Comparison of ENCODE assay signal across 21 cellular contexts in the genomic region with DNA sequence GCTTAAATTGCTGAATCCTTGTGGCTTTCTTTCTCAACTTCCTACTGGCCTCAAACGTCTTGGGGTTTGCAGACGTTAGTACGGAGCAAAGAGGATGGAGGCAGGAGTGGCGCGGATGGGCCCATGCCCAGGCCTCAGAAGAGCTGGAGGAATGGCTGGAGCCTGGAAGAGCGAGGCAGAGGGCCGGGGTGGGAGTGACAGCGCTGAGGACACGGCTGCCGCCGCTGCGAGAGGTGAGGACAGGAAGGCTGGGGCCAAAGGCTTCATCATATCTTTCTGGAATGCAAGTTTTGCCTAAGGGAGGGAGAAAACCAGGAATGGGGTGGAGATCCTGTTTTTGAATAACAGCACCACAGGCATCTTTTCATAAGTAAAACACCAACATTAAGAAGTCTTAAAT.
DNase-seq lines count a peak whose midpoint lies in the region; ATAC-seq, FAIRE-seq and TF ChIP-seq lines count a peak whose summit lies in the region.
"Had no signal": no experiment of that assay in that cellular context is flagged by ENCODE, and none has a peak within 500 bp of the region (broad histone marks: within the 10 kb centered on the region; RNA-seq: fewer than 3 reads in every experiment).

No MANE protein-coding gene starts in this region.

- H4K12ac ChIP-seq in trophoblast cell (ENCODE audit: low read depth, low read length): no peak overlapping the region

- peak overlapping the region; percentile 8 for H3K27ac Mint-ChIP-seq in astrocyte (ENCODE audit: unreplicated experiment)
- H3K27ac Mint-ChIP-seq: activated CD8-positive, alpha-beta memory T cell treated with anti-CD3 and anti-CD28 coated beads, Interleukin-2, amount 10 ng/mL, durations not matched to agents 7 days and 5 days; stimulated activated memory B cell treated with anti-CD40 and anti-IgM and Interleukin-4, amounts not matched to agents 10 μg/mL and 1 μg/mL and 100 μg/mL, for 72 hours had no signal

- H3K36me3 ChIP-seq in HUES6 (ENCODE audit: control insufficient read depth, insufficient read depth, low read length) (no peaks in the 10 kb centered on the region), astrocyte (ENCODE audit: insufficient read depth, low read length) (no peaks in the 10 kb centered on the region), iPS-18a (ENCODE audit: control insufficient read depth, low read depth, low read length) (no peaks in the 10 kb centered on the region), trophoblast cell (ENCODE audit: control insufficient read depth in 1 of 2, insufficient read depth in 2 of 2, low read length in 2 of 2) (no peaks in the 10 kb centered on the region)
- H3K36me3 ChIP-seq: gastrocnemius medialis, transverse colon had no signal

- no CpG with 5 or more reads among the region's 12 CpGs for WGBS in trophoblast cell (ENCODE audit: extremely low coverage, insufficient coverage, insufficient read length)

- H3K14ac ChIP-seq in trophoblast cell (ENCODE audit: low read length): no peak overlapping the region

- no peaks in the 10 kb centered on the region; the same call in 1 of the 2 replicates for H3K9me3 ChIP-seq in HUES6 (ENCODE audit: control insufficient read depth, insufficient read depth, low read depth, low read length)
- H3K9me3 ChIP-seq in astrocyte (ENCODE audit: insufficient read depth, low read depth, low read length): no peaks in the 10 kb centered on the region
- no peaks in the 10 kb centered on the region for H3K9me3 ChIP-seq in iPS-18a (ENCODE audit: control insufficient read depth, low read depth, low read length)
- no peaks in the 10 kb centered on the region for H3K9me3 ChIP-seq in trophoblast cell (ENCODE audit: insufficient read depth, low read depth, low read length)
- H3K9me3 ChIP-seq: gastrocnemius medialis, transverse colon had no signal

- no peak overlapping the region for H3K18ac ChIP-seq in trophoblast cell (ENCODE audit: low read length)

- no peak overlapping the region for H3K23ac ChIP-seq in trophoblast cell (ENCODE audit: low read length)

- peak overlapping the region; percentile 67 for H3K27ac ChIP-seq in HUES6 (ENCODE audit: low read depth, low read length)
- no peak overlapping the region for H3K27ac ChIP-seq in astrocyte (ENCODE audit: low read depth, low read length)
- peak overlapping the region; percentile 62 for H3K27ac ChIP-seq in iPS-18a (ENCODE audit: low read length)
- H3K27ac ChIP-seq in trophoblast cell (ENCODE audit: low read depth, low read length): no peak overlapping the region
- H3K27ac ChIP-seq: gastrocnemius medialis, parathyroid adenoma, transverse colon had no signal

- no peak overlapping the region for H2BK12ac ChIP-seq in trophoblast cell (ENCODE audit: low read length)

- H2AFZ ChIP-seq in astrocyte (ENCODE audit: low read depth, low read length) (no peak overlapping the region), trophoblast cell (ENCODE audit: insufficient read depth, low read length, poor library complexity) (peak overlapping the region; percentile 23)
- H2AFZ ChIP-seq: parathyroid adenoma had no signal

- H4K91ac ChIP-seq in trophoblast cell (ENCODE audit: low read depth, low read length): no peak overlapping the region

- peaks cover 3% of the 10 kb centered on the region for H3K27me3 Mint-ChIP-seq in astrocyte (ENCODE audit: low read depth, unreplicated experiment)

- H3K36me3 Mint-ChIP-seq in astrocyte (ENCODE audit: low read depth, unreplicated experiment): no peaks in the 10 kb centered on the region
- H3K36me3 Mint-ChIP-seq: activated CD8-positive, alpha-beta memory T cell treated with anti-CD3 and anti-CD28 coated beads, Interleukin-2, amount 10 ng/mL, durations not matched to agents 7 days and 5 days; stimulated activated memory B cell treated with anti-CD40 and anti-IgM and Interleukin-4, amounts not matched to agents 10 μg/mL and 1 μg/mL and 100 μg/mL, for 72 hours had no signal

- H3K4me2 ChIP-seq in astrocyte (ENCODE audit: low read length) (no peak overlapping the region), trophoblast cell (ENCODE audit: low read length) (peak overlapping the region; percentile 36)

- H3K9me3 Mint-ChIP-seq in astrocyte (ENCODE audit: unreplicated experiment): no peaks in the 10 kb centered on the region
- H3K9me3 Mint-ChIP-seq: stimulated activated memory B cell treated with anti-CD40 and anti-IgM and Interleukin-4, amounts not matched to agents 10 μg/mL and 1 μg/mL and 100 μg/mL, for 72 hours had no signal

- peak overlapping the region; percentile 29 for H4K8ac ChIP-seq in trophoblast cell (ENCODE audit: low read depth, low read length)

- H3K27me3 ChIP-seq in HUES6 (ENCODE audit: control insufficient read depth, insufficient read depth, low read length) (no peaks in the 10 kb centered on the region), astrocyte (ENCODE audit: insufficient read depth, low read length) (no peaks in the 10 kb centered on the region), iPS-18a (ENCODE audit: control insufficient read depth, insufficient read depth, low read length) (no peaks in the 10 kb centered on the region), trophoblast cell (ENCODE audit: insufficient read depth, low read length) (no peaks in the 10 kb centered on the region)
- H3K27me3 ChIP-seq: gastrocnemius medialis, transverse colon had no signal

- H2BK120ac ChIP-seq in trophoblast cell (ENCODE audit: insufficient read depth, low read length, poor library complexity): no peak overlapping the region

- peaks cover 3% of the 10 kb centered on the region for H3K4me1 Mint-ChIP-seq in astrocyte (ENCODE audit: low read depth, unreplicated experiment)
- H3K4me1 Mint-ChIP-seq: activated CD8-positive, alpha-beta memory T cell treated with anti-CD3 and anti-CD28 coated beads, Interleukin-2, amount 10 ng/mL, durations not matched to agents 7 days and 5 days; stimulated activated memory B cell treated with anti-CD40 and anti-IgM and Interleukin-4, amounts not matched to agents 10 μg/mL and 1 μg/mL and 100 μg/mL, for 72 hours had no signal

- no peaks in the 10 kb centered on the region for H3K79me2 ChIP-seq in astrocyte (ENCODE audit: insufficient read depth, low read length)
- no peaks in the 10 kb centered on the region for H3K79me2 ChIP-seq in trophoblast cell (ENCODE audit: control insufficient read depth, insufficient read depth, low read length, poor library complexity)
- H3K79me2 ChIP-seq: parathyroid adenoma had no signal

- no peak for TF ChIP-seq CTCF in astrocyte (IDR thresholded peaks at IDR 0.05; ENCODE audit: insufficient read depth, low read depth, low read length)

- H2AK5ac ChIP-seq in trophoblast cell (ENCODE audit: low read length): no peak overlapping the region

- H2BK5ac ChIP-seq in trophoblast cell (ENCODE audit: low read depth, low read length, poor library complexity): no peak overlapping the region

- H3K4ac ChIP-seq in trophoblast cell (ENCODE audit: low read depth, low read length): no peak overlapping the region

- H3K4me3 Mint-ChIP-seq in astrocyte (ENCODE audit: unreplicated experiment): no peak overlapping the region
- H3K4me3 Mint-ChIP-seq: activated CD8-positive, alpha-beta memory T cell treated with anti-CD3 and anti-CD28 coated beads, Interleukin-2, amount 10 ng/mL, durations not matched to agents 7 days and 5 days; stimulated activated memory B cell treated with anti-CD40 and anti-IgM and Interleukin-4, amounts not matched to agents 10 μg/mL and 1 μg/mL and 100 μg/mL, for 72 hours had no signal

- H3K9ac ChIP-seq in HUES6 (ENCODE audit: low read length) (peak overlapping the region; percentile 14), astrocyte (ENCODE audit: low read length) (no peak overlapping the region), iPS-18a (ENCODE audit: low read length) (peak overlapping the region; percentile 12), trophoblast cell (ENCODE audit: low read length) (no peak overlapping the region)
- H3K9ac ChIP-seq: parathyroid adenoma had no signal

- H3K79me1 ChIP-seq in trophoblast cell (ENCODE audit: low read length): no peaks in the 10 kb centered on the region

- peak; percentile 9 for FAIRE-seq in astrocyte (lab: Jason Lieb, UNC)

- H3K4me1 ChIP-seq in HUES6 (ENCODE audit: control insufficient read depth, insufficient read depth, low read length) (peaks cover 45% of the 10 kb centered on the region), astrocyte (ENCODE audit: insufficient read depth, low read length) (no peaks in the 10 kb centered on the region), iPS-18a (ENCODE audit: control insufficient read depth, low read depth, low read length) (peaks cover 41% of the 10 kb centered on the region), trophoblast cell (ENCODE audit: control insufficient read depth in 1 of 2, insufficient read depth in 2 of 2, low read length in 2 of 2) (peaks cover 3 to 4% of the 10 kb centered on the region in 2 experiments)
- H3K4me1 ChIP-seq: parathyroid adenoma, transverse colon had no signal

- no peaks in the 10 kb centered on the region for H4K20me1 ChIP-seq in astrocyte (ENCODE audit: insufficient read depth, low read length)

- no peak for DNase-seq in astrocyte (ENCODE audit: low read depth)
- DNase-seq in trophoblast cell: peak; percentile 12 to 57
- no peak for DNase-seq in AG08395 (ENCODE audit: low spot score)
- no peak for DNase-seq in D341Med (ENCODE audit: low spot score)
- DNase-seq in glomerular visceral epithelial cell (ENCODE audit: extremely low spot score): no peak
- DNase-seq: activated CD8-positive, alpha-beta memory T cell treated with anti-CD3 and anti-CD28 coated beads, Interleukin-2, amount 10 ng/mL, durations not matched to agents 7 days and 5 days; activated effector memory CD4-positive, alpha-beta T cell treated with Interleukin-2 at 50 U/mL for 16 hours; amniotic stem cell; DMS153; gastrocnemius medialis; NCI-H1105 treated with DMSO at 0.1 percent for 48 hours; NCI-H82; T-helper 2 cell; transverse colon had no signal

- no peak for ATAC-seq in GM21825 (IDR thresholded peaks at IDR 0.05; ENCODE audit: unreplicated experiment)
- ATAC-seq: activated CD4-positive, CD25-positive, alpha-beta regulatory T cell treated with anti-CD3 and anti-CD28 coated beads, Interleukin-2, amount 50 U/mL, for 24 hours; activated CD8-positive, alpha-beta memory T cell treated with anti-CD3 and anti-CD28 coated beads, Interleukin-2, amount 10 ng/mL, durations not matched to agents 7 days and 5 days; gastrocnemius medialis; HCT116; stimulated activated memory B cell treated with anti-CD40 and anti-IgM and Interleukin-4, amounts not matched to agents 10 μg/mL and 1 μg/mL and 100 μg/mL, for 72 hours had no signal

- H3K4me3 ChIP-seq in HUES6 (ENCODE audit: low read depth, low read length): peak overlapping the region; percentile 7; the same call in 1 of the 2 replicates
- H3K4me3 ChIP-seq in astrocyte (ENCODE audit: insufficient read depth, low read depth, low read length): no peak overlapping the region
- H3K4me3 ChIP-seq in iPS-18a (ENCODE audit: low read length): peak overlapping the region; percentile 14
- H3K4me3 ChIP-seq in trophoblast cell (ENCODE audit: low read depth, low read length): no peak overlapping the region
- H3K4me3 ChIP-seq: gastrocnemius medialis, transverse colon had no signal

Comparison
In these comparisons a context has a peak if more than half of its experiments do, and no peak if none do; other contexts are left out.
1. H3K27ac ChIP-seq: peak in HUES6 (single experiment) and iPS-18a (single experiment); none in astrocyte (single experiment) and trophoblast cell (single experiment).
2. H3K4me3 ChIP-seq: peak in HUES6 (single experiment) and iPS-18a (single experiment); none in astrocyte (single experiment) and trophoblast cell (single experiment).
3. H3K9ac ChIP-seq: peak in HUES6 (single experiment) and iPS-18a (single experiment); none in astrocyte (single experiment) and trophoblast cell (single experiment).
4. DNase-seq: peak in trophoblast cell (2 of 2); none in astrocyte (single experiment), AG08395 (single experiment), D341Med (single experiment) and glomerular visceral epithelial cell (single experiment).